In genomic region chr9:127915801-127916664, GRCh38 we compare ENCODE assay signal across 1 cellular context.
TF ChIP-seq lines count a peak whose summit lies in the region.

No MANE protein-coding gene starts in this region.

TF ChIP-seq in HepG2, 621 proteins besides CTCF, POLR2A, EP300 and RAD21 (continued from another document and continues in another):
- TF ChIP-seq, protein P1, sequence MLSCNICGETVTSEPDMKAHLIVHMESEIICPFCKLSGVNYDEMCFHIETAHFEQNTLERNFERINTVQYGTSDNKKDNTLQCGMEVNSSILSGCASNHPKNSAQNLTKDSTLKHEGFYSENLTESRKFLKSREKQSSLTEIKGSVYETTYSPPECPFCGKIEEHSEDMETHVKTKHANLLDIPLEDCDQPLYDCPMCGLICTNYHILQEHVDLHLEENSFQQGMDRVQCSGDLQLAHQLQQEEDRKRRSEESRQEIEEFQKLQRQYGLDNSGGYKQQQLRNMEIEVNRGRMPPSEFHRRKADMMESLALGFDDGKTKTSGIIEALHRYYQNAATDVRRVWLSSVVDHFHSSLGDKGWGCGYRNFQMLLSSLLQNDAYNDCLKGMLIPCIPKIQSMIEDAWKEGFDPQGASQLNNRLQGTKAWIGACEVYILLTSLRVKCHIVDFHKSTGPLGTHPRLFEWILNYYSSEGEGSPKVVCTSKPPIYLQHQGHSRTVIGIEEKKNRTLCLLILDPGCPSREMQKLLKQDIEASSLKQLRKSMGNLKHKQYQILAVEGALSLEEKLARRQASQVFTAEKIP (CRISPR knock-in tag; IDR thresholded peaks at IDR 0.05; ENCODE audit: borderline replicate concordance): no peak
- no peak for TF ChIP-seq CBX2 (IDR thresholded peaks at IDR 0.05; ENCODE audit: low read depth, low read length)
- TF ChIP-seq CBX2 (CRISPR knock-in tag; IDR thresholded peaks at IDR 0.05; ENCODE audit: low read depth): no peak
- TF ChIP-seq ZNF276 (CRISPR knock-in tag; IDR thresholded peaks at IDR 0.05; ENCODE audit: low read depth): no peak
- no peak for TF ChIP-seq TAF15 (IDR thresholded peaks at IDR 0.05; ENCODE audit: low read depth, low read length, poor library complexity, severe bottlenecking)
- TF ChIP-seq DBP (CRISPR knock-in tag; IDR thresholded peaks at IDR 0.05; ENCODE audit: not compliant biosample characterization): no peak
- TF ChIP-seq HCFC1 (IDR thresholded peaks at IDR 0.05; ENCODE audit: low read depth, low read length): no peak
- TF ChIP-seq SMYD3 (CRISPR knock-in tag; IDR thresholded peaks at IDR 0.05): no peak
- no peak for TF ChIP-seq ZNF136 (CRISPR knock-in tag; IDR thresholded peaks at IDR 0.05; ENCODE audit: low read depth)
- no peak for TF ChIP-seq ZNF713 (CRISPR knock-in tag; IDR thresholded peaks at IDR 0.05)
- no peak for TF ChIP-seq ZNF850 (CRISPR knock-in tag; conservative IDR thresholded peaks at IDR 0.05)
- no peak for TF ChIP-seq KAT8 (CRISPR knock-in tag; IDR thresholded peaks at IDR 0.05)
- no peak for TF ChIP-seq RFX5 (IDR thresholded peaks at IDR 0.05; ENCODE audit: low read depth, low read length)
- TF ChIP-seq CBFB (CRISPR knock-in tag; IDR thresholded peaks at IDR 0.05): no peak
- no peak for TF ChIP-seq FOSL1 (CRISPR knock-in tag; IDR thresholded peaks at IDR 0.05; ENCODE audit: borderline replicate concordance)
- TF ChIP-seq, protein P2, sequence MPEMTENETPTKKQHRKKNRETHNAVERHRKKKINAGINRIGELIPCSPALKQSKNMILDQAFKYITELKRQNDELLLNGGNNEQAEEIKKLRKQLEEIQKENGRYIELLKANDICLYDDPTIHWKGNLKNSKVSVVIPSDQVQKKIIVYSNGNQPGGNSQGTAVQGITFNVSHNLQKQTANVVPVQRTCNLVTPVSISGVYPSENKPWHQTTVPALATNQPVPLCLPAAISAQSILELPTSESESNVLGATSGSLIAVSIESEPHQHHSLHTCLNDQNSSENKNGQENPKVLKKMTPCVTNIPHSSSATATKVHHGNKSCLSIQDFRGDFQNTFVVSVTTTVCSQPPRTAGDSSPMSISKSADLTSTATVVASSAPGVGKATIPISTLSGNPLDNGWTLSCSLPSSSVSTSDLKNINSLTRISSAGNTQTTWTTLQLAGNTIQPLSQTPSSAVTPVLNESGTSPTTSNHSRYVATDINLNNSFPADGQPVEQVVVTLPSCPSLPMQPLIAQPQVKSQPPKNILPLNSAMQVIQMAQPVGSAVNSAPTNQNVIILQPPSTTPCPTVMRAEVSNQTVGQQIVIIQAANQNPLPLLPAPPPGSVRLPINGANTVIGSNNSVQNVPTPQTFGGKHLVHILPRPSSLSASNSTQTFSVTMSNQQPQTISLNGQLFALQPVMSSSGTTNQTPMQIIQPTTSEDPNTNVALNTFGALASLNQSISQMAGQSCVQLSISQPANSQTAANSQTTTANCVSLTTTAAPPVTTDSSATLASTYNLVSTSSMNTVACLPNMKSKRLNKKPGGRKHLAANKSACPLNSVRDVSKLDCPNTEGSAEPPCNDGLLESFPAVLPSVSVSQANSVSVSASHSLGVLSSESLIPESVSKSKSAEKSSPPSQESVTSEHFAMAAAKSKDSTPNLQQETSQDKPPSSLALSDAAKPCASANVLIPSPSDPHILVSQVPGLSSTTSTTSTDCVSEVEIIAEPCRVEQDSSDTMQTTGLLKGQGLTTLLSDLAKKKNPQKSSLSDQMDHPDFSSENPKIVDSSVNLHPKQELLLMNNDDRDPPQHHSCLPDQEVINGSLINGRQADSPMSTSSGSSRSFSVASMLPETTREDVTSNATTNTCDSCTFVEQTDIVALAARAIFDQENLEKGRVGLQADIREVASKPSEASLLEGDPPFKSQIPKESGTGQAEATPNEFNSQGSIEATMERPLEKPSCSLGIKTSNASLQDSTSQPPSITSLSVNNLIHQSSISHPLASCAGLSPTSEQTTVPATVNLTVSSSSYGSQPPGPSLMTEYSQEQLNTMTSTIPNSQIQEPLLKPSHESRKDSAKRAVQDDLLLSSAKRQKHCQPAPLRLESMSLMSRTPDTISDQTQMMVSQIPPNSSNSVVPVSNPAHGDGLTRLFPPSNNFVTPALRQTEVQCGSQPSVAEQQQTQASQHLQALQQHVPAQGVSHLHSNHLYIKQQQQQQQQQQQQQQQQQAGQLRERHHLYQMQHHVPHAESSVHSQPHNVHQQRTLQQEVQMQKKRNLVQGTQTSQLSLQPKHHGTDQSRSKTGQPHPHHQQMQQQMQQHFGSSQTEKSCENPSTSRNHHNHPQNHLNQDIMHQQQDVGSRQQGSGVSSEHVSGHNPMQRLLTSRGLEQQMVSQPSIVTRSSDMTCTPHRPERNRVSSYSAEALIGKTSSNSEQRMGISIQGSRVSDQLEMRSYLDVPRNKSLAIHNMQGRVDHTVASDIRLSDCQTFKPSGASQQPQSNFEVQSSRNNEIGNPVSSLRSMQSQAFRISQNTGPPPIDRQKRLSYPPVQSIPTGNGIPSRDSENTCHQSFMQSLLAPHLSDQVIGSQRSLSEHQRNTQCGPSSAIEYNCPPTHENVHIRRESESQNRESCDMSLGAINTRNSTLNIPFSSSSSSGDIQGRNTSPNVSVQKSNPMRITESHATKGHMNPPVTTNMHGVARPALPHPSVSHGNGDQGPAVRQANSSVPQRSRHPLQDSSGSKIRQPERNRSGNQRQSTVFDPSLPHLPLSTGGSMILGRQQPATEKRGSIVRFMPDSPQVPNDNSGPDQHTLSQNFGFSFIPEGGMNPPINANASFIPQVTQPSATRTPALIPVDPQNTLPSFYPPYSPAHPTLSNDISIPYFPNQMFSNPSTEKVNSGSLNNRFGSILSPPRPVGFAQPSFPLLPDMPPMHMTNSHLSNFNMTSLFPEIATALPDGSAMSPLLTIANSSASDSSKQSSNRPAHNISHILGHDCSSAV (CRISPR knock-in tag; IDR thresholded peaks at IDR 0.05; ENCODE audit: borderline replicate concordance): no peak
- TF ChIP-seq HNF4A (CRISPR knock-in tag; IDR thresholded peaks at IDR 0.05): peak; percentile 54
- TF ChIP-seq ZNF44 (CRISPR knock-in tag; IDR thresholded peaks at IDR 0.05): 0 out of 2 replicates have a peak, but pooled peaks have one; percentile 35
- TF ChIP-seq SIN3A (IDR thresholded peaks at IDR 0.05; ENCODE audit: borderline replicate concordance, low read depth, low read length): no peak
- no peak for TF ChIP-seq ZMAT5 (CRISPR knock-in tag; IDR thresholded peaks at IDR 0.05; ENCODE audit: borderline replicate concordance, low read depth)
- TF ChIP-seq KDM1A (CRISPR knock-in tag; IDR thresholded peaks at IDR 0.05): no peak
- TF ChIP-seq ZNF879 (CRISPR knock-in tag; IDR thresholded peaks at IDR 0.05): no peak
- no peak for TF ChIP-seq ISX (CRISPR knock-in tag; conservative IDR thresholded peaks at IDR 0.05)
- TF ChIP-seq, protein P3, sequence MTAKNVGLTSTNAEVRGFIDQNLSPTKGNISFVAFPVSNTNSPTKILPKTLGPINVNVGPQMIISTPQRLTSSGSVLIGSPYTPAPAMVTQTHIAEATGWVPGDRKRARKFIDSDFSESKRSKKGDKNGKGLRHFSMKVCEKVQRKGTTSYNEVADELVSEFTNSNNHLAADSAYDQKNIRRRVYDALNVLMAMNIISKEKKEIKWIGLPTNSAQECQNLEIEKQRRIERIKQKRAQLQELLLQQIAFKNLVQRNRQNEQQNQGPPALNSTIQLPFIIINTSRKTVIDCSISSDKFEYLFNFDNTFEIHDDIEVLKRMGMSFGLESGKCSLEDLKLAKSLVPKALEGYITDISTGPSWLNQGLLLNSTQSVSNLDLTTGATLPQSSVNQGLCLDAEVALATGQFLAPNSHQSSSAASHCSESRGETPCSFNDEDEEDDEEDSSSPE (CRISPR knock-in tag; IDR thresholded peaks at IDR 0.05): no peak
- no peak for TF ChIP-seq NFYB (CRISPR knock-in tag; IDR thresholded peaks at IDR 0.05)
- no peak for TF ChIP-seq ZNF30 (CRISPR knock-in tag; IDR thresholded peaks at IDR 0.05)
- TF ChIP-seq HNRNPLL (IDR thresholded peaks at IDR 0.05; ENCODE audit: low read depth, low read length, poor library complexity, severe bottlenecking): no peak
- TF ChIP-seq ZNF878 (CRISPR knock-in tag; IDR thresholded peaks at IDR 0.05): no peak
- TF ChIP-seq CBX1 (IDR thresholded peaks at IDR 0.05; ENCODE audit: low read depth): no peak
- no peak for TF ChIP-seq ZNF264 (CRISPR knock-in tag; IDR thresholded peaks at IDR 0.05)
- no peak for TF ChIP-seq YY1 (IDR thresholded peaks at IDR 0.05; ENCODE audit: insufficient read depth, insufficient replicate concordance, low read depth, low read length)
- no peak for TF ChIP-seq ISL2 (CRISPR knock-in tag; IDR thresholded peaks at IDR 0.05)
- no peak for TF ChIP-seq MAZ (IDR thresholded peaks at IDR 0.05; ENCODE audit: borderline replicate concordance, low read depth, low read length)
- no peak for TF ChIP-seq MAZ (CRISPR knock-in tag; IDR thresholded peaks at IDR 0.05; ENCODE audit: low read depth)
- TF ChIP-seq FOXA1 (IDR thresholded peaks at IDR 0.05): no peak
- no peak for TF ChIP-seq FOXA1 (CRISPR knock-in tag; IDR thresholded peaks at IDR 0.05)
- no peak for TF ChIP-seq BORCS8-MEF2B (CRISPR knock-in tag; IDR thresholded peaks at IDR 0.05)
- TF ChIP-seq WIZ (CRISPR knock-in tag; IDR thresholded peaks at IDR 0.05): no peak
- no peak for TF ChIP-seq CAMTA2 (CRISPR knock-in tag; IDR thresholded peaks at IDR 0.05; ENCODE audit: borderline replicate concordance)
- no peak for TF ChIP-seq POLR2G (IDR thresholded peaks at IDR 0.05; ENCODE audit: low read depth, low read length)
- 0 out of 2 replicates have a peak, but pooled peaks have one; percentile 32 for TF ChIP-seq ZNF563 (CRISPR knock-in tag; IDR thresholded peaks at IDR 0.05)
- TF ChIP-seq CREBL2 (CRISPR knock-in tag; IDR thresholded peaks at IDR 0.05; ENCODE audit: borderline replicate concordance): no peak
- TF ChIP-seq, protein P4, sequence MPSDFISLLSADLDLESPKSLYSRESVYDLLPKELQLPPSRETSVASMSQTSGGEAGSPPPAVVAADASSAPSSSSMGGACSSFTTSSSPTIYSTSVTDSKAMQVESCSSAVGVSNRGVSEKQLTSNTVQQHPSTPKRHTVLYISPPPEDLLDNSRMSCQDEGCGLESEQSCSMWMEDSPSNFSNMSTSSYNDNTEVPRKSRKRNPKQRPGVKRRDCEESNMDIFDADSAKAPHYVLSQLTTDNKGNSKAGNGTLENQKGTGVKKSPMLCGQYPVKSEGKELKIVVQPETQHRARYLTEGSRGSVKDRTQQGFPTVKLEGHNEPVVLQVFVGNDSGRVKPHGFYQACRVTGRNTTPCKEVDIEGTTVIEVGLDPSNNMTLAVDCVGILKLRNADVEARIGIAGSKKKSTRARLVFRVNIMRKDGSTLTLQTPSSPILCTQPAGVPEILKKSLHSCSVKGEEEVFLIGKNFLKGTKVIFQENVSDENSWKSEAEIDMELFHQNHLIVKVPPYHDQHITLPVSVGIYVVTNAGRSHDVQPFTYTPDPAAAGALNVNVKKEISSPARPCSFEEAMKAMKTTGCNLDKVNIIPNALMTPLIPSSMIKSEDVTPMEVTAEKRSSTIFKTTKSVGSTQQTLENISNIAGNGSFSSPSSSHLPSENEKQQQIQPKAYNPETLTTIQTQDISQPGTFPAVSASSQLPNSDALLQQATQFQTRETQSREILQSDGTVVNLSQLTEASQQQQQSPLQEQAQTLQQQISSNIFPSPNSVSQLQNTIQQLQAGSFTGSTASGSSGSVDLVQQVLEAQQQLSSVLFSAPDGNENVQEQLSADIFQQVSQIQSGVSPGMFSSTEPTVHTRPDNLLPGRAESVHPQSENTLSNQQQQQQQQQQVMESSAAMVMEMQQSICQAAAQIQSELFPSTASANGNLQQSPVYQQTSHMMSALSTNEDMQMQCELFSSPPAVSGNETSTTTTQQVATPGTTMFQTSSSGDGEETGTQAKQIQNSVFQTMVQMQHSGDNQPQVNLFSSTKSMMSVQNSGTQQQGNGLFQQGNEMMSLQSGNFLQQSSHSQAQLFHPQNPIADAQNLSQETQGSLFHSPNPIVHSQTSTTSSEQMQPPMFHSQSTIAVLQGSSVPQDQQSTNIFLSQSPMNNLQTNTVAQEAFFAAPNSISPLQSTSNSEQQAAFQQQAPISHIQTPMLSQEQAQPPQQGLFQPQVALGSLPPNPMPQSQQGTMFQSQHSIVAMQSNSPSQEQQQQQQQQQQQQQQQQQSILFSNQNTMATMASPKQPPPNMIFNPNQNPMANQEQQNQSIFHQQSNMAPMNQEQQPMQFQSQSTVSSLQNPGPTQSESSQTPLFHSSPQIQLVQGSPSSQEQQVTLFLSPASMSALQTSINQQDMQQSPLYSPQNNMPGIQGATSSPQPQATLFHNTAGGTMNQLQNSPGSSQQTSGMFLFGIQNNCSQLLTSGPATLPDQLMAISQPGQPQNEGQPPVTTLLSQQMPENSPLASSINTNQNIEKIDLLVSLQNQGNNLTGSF (CRISPR knock-in tag; IDR thresholded peaks at IDR 0.05): no peak
- TF ChIP-seq KLF11 (CRISPR knock-in tag; IDR thresholded peaks at IDR 0.05): no peak
- TF ChIP-seq NFE2L2 (IDR thresholded peaks at IDR 0.05; ENCODE audit: low read length): no peak
- TF ChIP-seq RARA (CRISPR knock-in tag; IDR thresholded peaks at IDR 0.05): no peak
- no peak for TF ChIP-seq FOXC1 (CRISPR knock-in tag; IDR thresholded peaks at IDR 0.05; ENCODE audit: borderline replicate concordance)
